Comparison of ENCODE assay signal across 10 cellular contexts in the genomic region with DNA sequence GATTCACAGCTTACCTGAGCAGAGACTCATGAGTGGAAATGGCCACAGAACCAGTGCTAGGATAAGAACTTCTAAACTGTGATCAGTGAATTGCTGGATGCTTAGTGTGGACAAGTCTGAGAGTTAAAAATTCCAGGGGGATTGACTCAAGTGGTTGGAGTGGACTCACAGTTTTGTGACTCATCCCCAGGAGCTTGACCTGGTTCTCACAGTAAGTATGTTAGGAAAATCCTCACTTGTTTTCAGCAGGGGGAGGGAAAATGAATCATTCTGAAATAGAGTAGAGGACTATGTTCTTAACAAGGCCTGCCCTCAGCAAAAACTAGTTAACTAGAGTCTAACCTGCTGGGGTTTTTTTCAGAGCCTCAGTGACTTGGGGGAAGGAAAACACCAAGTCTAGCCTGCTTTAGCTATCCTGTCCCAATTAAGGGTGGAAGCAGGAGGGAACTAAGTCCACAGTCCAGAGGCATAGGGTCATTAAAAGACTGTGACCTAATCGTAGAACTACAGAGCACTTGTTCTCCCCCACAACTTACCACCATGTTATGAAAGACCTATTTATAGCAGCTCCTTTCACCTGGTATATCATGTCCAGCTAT. TPM values are rescaled to one million over a fixed set of nuclear protein-coding genes. Genes with fewer than 3 reads are reported as not detected.
DNase-seq lines count a peak whose midpoint lies in the region; TF ChIP-seq lines count a peak whose summit lies in the region.
"Had no signal": no experiment of that assay in that cellular context is flagged by ENCODE, and none has a peak within 500 bp of the region (broad histone marks: within the 10 kb centered on the region; RNA-seq: fewer than 3 reads in every experiment).

No MANE protein-coding gene starts in this region.

- H3K27me3 ChIP-seq in AG04450 (ENCODE audit: control insufficient read depth, insufficient read depth, low read length) = no peaks in the 10 kb centered on the region

- peak; percentile 97 for DNase-seq in AG04450 (ENCODE audit: low read depth, low spot score)
- DNase-seq in LHCN-M2 (ENCODE audit: low read depth) = peak; percentile 97
- peak; percentile 98 for DNase-seq in choroid plexus epithelial cell (ENCODE audit: low read depth)
- peak; percentile 24 to 96 for DNase-seq in lung microvascular endothelial cell (ENCODE audit: low read depth in 2 of 2)
- DNase-seq in inferior parietal cortex (ENCODE audit: extremely low spot score) = no peak
- DNase-seq in occipital lobe (lab: John Stamatoyannopoulos, UW) = no peak
- DNase-seq in activated CD4-positive, alpha-beta memory T cell treated with anti-CD3 and anti-CD28 coated beads, Interleukin-2, amount 10 ng/mL, durations not matched to agents 7 days and 5 days = no peak
- no peak for DNase-seq in cortex of kidney (lab: John Stamatoyannopoulos, UW)
- DNase-seq: CD8-positive, alpha-beta T cell had no signal

- H3K9me3 ChIP-seq in AG04450 (ENCODE audit: control insufficient read depth, insufficient read depth, low read length) = no peaks in the 10 kb centered on the region

- CTCF ChIA-PET in AG04450 (lab: Charles Lee) = interaction anchor here (0.8 to 0.9 kb wide), 2 partner anchors 11 to 624 kb away, joined by 3 to 4 read pairs; partner anchors contain the start of gene GLRX2
- CTCF ChIA-PET in activated CD4-positive, alpha-beta memory T cell treated with anti-CD3 and anti-CD28 coated beads, Interleukin-2, amount 10 ng/mL, durations not matched to agents 7 days and 5 days (lab: Charles Lee) = interaction anchor here (1.1 kb wide), 1 partner anchor 11 kb away, joined by 3 read pairs; no protein-coding TSS in a partner anchor

- H3K4me3 Mint-ChIP-seq in activated CD4-positive, alpha-beta memory T cell treated with anti-CD3 and anti-CD28 coated beads, Interleukin-2, amount 10 ng/mL, durations not matched to agents 7 days and 5 days = no peak overlapping the region
- H3K4me3 Mint-ChIP-seq: CD8-positive, alpha-beta T cell; central memory CD8-positive, alpha-beta T cell had no signal

- H3K27ac ChIP-seq in AG04450 (ENCODE audit: low read depth, low read length) = peak overlapping the region; percentile 83

- TF ChIP-seq CTCF in AG04450 (IDR thresholded peaks at IDR 0.05; ENCODE audit: low read depth, low read length) = no peak
- no peak for TF ChIP-seq CTCF in choroid plexus epithelial cell (conservative IDR thresholded peaks at IDR 0.05; ENCODE audit: low read depth, low read length)

- peaks cover 2% of the 10 kb centered on the region for H3K27me3 Mint-ChIP-seq in activated CD4-positive, alpha-beta memory T cell treated with anti-CD3 and anti-CD28 coated beads, Interleukin-2, amount 10 ng/mL, durations not matched to agents 7 days and 5 days
- H3K27me3 Mint-ChIP-seq: central memory CD8-positive, alpha-beta T cell had no signal

- H3K9me3 Mint-ChIP-seq in activated CD4-positive, alpha-beta memory T cell treated with anti-CD3 and anti-CD28 coated beads, Interleukin-2, amount 10 ng/mL, durations not matched to agents 7 days and 5 days = no peaks in the 10 kb centered on the region
- H3K9me3 Mint-ChIP-seq: CD8-positive, alpha-beta T cell; central memory CD8-positive, alpha-beta T cell had no signal

- no peak overlapping the region for H3K27ac Mint-ChIP-seq in activated CD4-positive, alpha-beta memory T cell treated with anti-CD3 and anti-CD28 coated beads, Interleukin-2, amount 10 ng/mL, durations not matched to agents 7 days and 5 days
- H3K27ac Mint-ChIP-seq: CD8-positive, alpha-beta T cell had no signal

- no peaks in the 10 kb centered on the region for H3K36me3 Mint-ChIP-seq in activated CD4-positive, alpha-beta memory T cell treated with anti-CD3 and anti-CD28 coated beads, Interleukin-2, amount 10 ng/mL, durations not matched to agents 7 days and 5 days (ENCODE audit: low read depth)
- H3K36me3 Mint-ChIP-seq: CD8-positive, alpha-beta T cell had no signal

- POLR2A ChIA-PET in AG04450 (lab: Yijun Ruan, JAX) = interaction anchor here (0.8 to 1.4 kb wide), 3 partner anchors 11 to 308 kb away, joined by 3 to 6 read pairs (median 3); partner anchors contain the start of genes GLRX2 and UCHL5
- POLR2A ChIA-PET in activated CD4-positive, alpha-beta memory T cell treated with anti-CD3 and anti-CD28 coated beads, Interleukin-2, amount 10 ng/mL, durations not matched to agents 7 days and 5 days (lab: Charles Lee) = no interaction called here

- H3K4me1 Mint-ChIP-seq in activated CD4-positive, alpha-beta memory T cell treated with anti-CD3 and anti-CD28 coated beads, Interleukin-2, amount 10 ng/mL, durations not matched to agents 7 days and 5 days = peaks cover 21% of the 10 kb centered on the region
- H3K4me1 Mint-ChIP-seq: central memory CD8-positive, alpha-beta T cell had no signal

- H3K4me3 ChIP-seq in AG04450 (ENCODE audit: low read depth, low read length) = peak overlapping the region; percentile 23; the same call in 1 of the 2 replicates
- H3K4me3 ChIP-seq in choroid plexus epithelial cell (ENCODE audit: low read depth, low read length) = peak overlapping the region; percentile 11

RNA-seq across cellular contexts. Expression of gene CDC73, which starts 6.1 kb away (rescaled TPM):
- 40.2 and 56.4 TPM in 2 replicates for polyA plus RNA-seq in AG04450 (2011; rRNA removed)
- 36.2 and 58.4 TPM in 2 replicates for polyA minus RNA-seq in AG04450 (2011; rRNA and poly(A)+ RNA removed)
- 25.8 and 29.9 TPM in 2 replicates for total RNA-seq in LHCN-M2 (2014; rRNA removed)
- polyA plus RNA-seq in LHCN-M2 (2012) = 28.6 TPM
- 8.9 and 12.9 TPM in 2 replicates for total RNA-seq in lung microvascular endothelial cell
- 48.7 TPM for total RNA-seq in occipital lobe
- 10 to 100 TPM; 62.0 to 64.9 TPM for total RNA-seq in activated CD4-positive, alpha-beta memory T cell treated with anti-CD3 and anti-CD28 coated beads, Interleukin-2, amount 10 ng/mL, durations not matched to agents 7 days and 5 days

RNA-seq across cellular contexts. Expression of gene GLRX2, which starts 10.5 kb away (rescaled TPM):
- polyA plus RNA-seq in AG04450 (2011; rRNA removed) = 20.9 and 33.5 TPM in 2 replicates
- 2.0 and 5.6 TPM in 2 replicates for polyA minus RNA-seq in AG04450 (2011; rRNA and poly(A)+ RNA removed)
- total RNA-seq in LHCN-M2 (2014; rRNA removed) (24.4 and 26.5 TPM in 2 replicates), lung microvascular endothelial cell (3.7 and 6.7 TPM in 2 replicates), occipital lobe (19.7 TPM)
- 39.4 TPM for polyA plus RNA-seq in LHCN-M2 (2012)
- 10 to 100 TPM; 16.1 to 18.0 TPM for total RNA-seq in activated CD4-positive, alpha-beta memory T cell treated with anti-CD3 and anti-CD28 coated beads, Interleukin-2, amount 10 ng/mL, durations not matched to agents 7 days and 5 days

RNA-seq across cellular contexts. Expression of gene RO60, which starts 56.3 kb away (rescaled TPM):
- polyA plus RNA-seq in AG04450 (2011; rRNA removed) = 28.1 and 39.4 TPM in 2 replicates
- polyA minus RNA-seq in AG04450 (2011; rRNA and poly(A)+ RNA removed) = 93.6 and 143 TPM in 2 replicates
- total RNA-seq in LHCN-M2 (2014; rRNA removed) (96.5 and 97.0 TPM in 2 replicates), lung microvascular endothelial cell (112 and 154 TPM in 2 replicates), occipital lobe (448 TPM)
- polyA plus RNA-seq in LHCN-M2 (2012) = 10.9 TPM
- 10 to 100 TPM; 64.4 to 67.5 TPM for total RNA-seq in activated CD4-positive, alpha-beta memory T cell treated with anti-CD3 and anti-CD28 coated beads, Interleukin-2, amount 10 ng/mL, durations not matched to agents 7 days and 5 days

RNA-seq across cellular contexts. Expression of gene UCHL5, which starts 56.6 kb away (rescaled TPM):
- polyA plus RNA-seq in AG04450 (2011; rRNA removed) = 18.4 and 28.8 TPM in 2 replicates
- 7.7 and 18.9 TPM in 2 replicates for polyA minus RNA-seq in AG04450 (2011; rRNA and poly(A)+ RNA removed)
- total RNA-seq in LHCN-M2 (2014; rRNA removed) (30.2 and 40.3 TPM in 2 replicates), lung microvascular endothelial cell (12.4 and 12.9 TPM in 2 replicates), occipital lobe (53.0 TPM)
- 13.9 TPM for polyA plus RNA-seq in LHCN-M2 (2012)
- 10 to 100 TPM; 44.8 to 45.4 TPM for total RNA-seq in activated CD4-positive, alpha-beta memory T cell treated with anti-CD3 and anti-CD28 coated beads, Interleukin-2, amount 10 ng/mL, durations not matched to agents 7 days and 5 days

Comparison
In these comparisons a context has a peak if more than half of its experiments do, and no peak if none do; other contexts are left out.
1. DNase-seq: peak in AG04450 (single experiment), LHCN-M2 (single experiment), choroid plexus epithelial cell (single experiment) and lung microvascular endothelial cell (2 of 2); none in inferior parietal cortex (single experiment), occipital lobe (single experiment), activated CD4-positive, alpha-beta memory T cell treated with anti-CD3 and anti-CD28 coated beads, Interleukin-2, amount 10 ng/mL, durations not matched to agents 7 days and 5 days (single experiment) and cortex of kidney (single experiment).